ENCODE assay signal across 1 cellular context in genomic region chr9:88398016-88398415, GRCh38.
TF ChIP-seq lines count a peak whose summit lies in the region.

No MANE protein-coding gene starts in this region.

TF ChIP-seq in IMR-90, 13 proteins besides CTCF, POLR2A, EP300 and RAD21 (continued from another document):
- TF ChIP-seq ELK1 (IDR thresholded peaks at IDR 0.05; ENCODE audit: borderline replicate concordance, low read depth, low read length) (no peak), MXI1 (IDR thresholded peaks at IDR 0.05; ENCODE audit: borderline replicate concordance, low read depth, low read length) (no peak), RCOR1 (IDR thresholded peaks at IDR 0.05; ENCODE audit: insufficient replicate concordance, low read length) (no peak), NFE2L2 (IDR thresholded peaks at IDR 0.05; ENCODE audit: low read depth, low read length) (no peak), MAZ (IDR thresholded peaks at IDR 0.05; ENCODE audit: borderline replicate concordance, low read depth, low read length) (no peak), CEBPB (IDR thresholded peaks at IDR 0.05; ENCODE audit: low read depth, low read length) (no peak), RFX5 (IDR thresholded peaks at IDR 0.05; ENCODE audit: low read depth, low read length) (no peak), MAFK (IDR thresholded peaks at IDR 0.05; ENCODE audit: low read depth, low read length) (no peak), BHLHE40 (IDR thresholded peaks at IDR 0.05; ENCODE audit: low read depth, low read length) (no peak), CHD1 (IDR thresholded peaks at IDR 0.05; ENCODE audit: low read depth, low read length) (no peak), SMC3 (IDR thresholded peaks at IDR 0.05; ENCODE audit: low read depth, low read length) (no peak), FOS (IDR thresholded peaks at IDR 0.05; ENCODE audit: low read depth, low read length) (no peak)
